10 cellular contexts compared by ENCODE assay signal in the genomic region with DNA sequence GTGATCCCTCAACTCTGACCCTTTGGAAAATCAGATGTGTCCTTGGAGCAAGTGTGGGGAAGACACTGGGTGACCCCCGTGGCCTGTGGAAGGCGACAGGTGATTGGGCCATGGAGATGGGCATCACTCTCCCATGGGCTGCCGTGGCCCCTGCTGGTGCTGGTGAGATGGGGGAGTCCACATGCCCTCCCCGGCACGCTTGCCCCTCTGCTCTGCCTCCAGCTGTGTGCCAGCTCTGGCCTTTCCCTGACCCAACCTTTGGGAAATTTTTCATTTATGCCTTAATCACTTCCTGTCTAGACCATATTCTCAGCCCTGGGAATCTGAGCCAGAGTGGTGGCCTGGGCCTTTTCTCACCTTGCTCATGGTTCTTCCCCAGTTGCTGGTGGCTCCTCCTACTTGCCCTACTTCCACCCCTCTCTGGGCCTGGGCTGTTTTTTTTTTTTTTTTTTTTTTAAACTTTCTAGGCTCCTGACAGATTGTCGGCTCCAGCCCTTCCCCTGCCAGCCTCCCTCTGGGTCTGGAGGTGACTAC. TPM values are rescaled to one million over a fixed set of nuclear protein-coding genes. Genes with fewer than 3 reads are reported as not detected.
DNase-seq lines count a peak whose midpoint lies in the region; ATAC-seq and TF ChIP-seq lines count a peak whose summit lies in the region.
"Had no signal": no experiment of that assay in that cellular context is flagged by ENCODE, and none has a peak within 500 bp of the region (broad histone marks: within the 10 kb centered on the region; RNA-seq: fewer than 3 reads in every experiment).

No MANE protein-coding gene starts in this region.

- peaks cover 9% of the 10 kb centered on the region for H3K36me3 Mint-ChIP-seq in activated T-cell treated with anti-CD3 and anti-CD28 coated beads, Interleukin-2, amount 50 U/mL, for 4 hours (ENCODE audit: insufficient read depth)
- no peaks in the 10 kb centered on the region for H3K36me3 Mint-ChIP-seq in type B pancreatic cell

- DNase-seq in activated T-cell treated with anti-CD3 and anti-CD28 coated beads, Interleukin-2, amount 50 U/mL, for 4 hours: peak; percentile 47
- DNase-seq in left ventricle myocardium superior (peak; percentile 17), NCI-H2196 treated with DMSO at 0.1 percent for 48 hours (lab: John Stamatoyannopoulos, UW; ENCODE audit: unreplicated experiment) (no peak), type B pancreatic cell (ENCODE audit: extremely low spot score, unreplicated experiment) (no peak), HCEC 1CT (no peak)
- DNase-seq in stimulated activated CD8-positive, alpha-beta memory T cell treated with anti-CD3 and anti-CD28 coated beads, Interleukin-7, amount 100 ng/mL, for 4 hours (ENCODE audit: low read depth in 2 of 2): peak; percentile 34 to 58
- DNase-seq: erythroblast, OCI-M1 had no signal

- peak overlapping the region; percentile 88 for H3K4me3 Mint-ChIP-seq in activated T-cell treated with anti-CD3 and anti-CD28 coated beads, Interleukin-2, amount 50 U/mL, for 4 hours
- H3K4me3 Mint-ChIP-seq in type B pancreatic cell: no peak overlapping the region

- ATAC-seq in HG03442 (IDR thresholded peaks at IDR 0.05; ENCODE audit: unreplicated experiment): peak; percentile 26
- peak in 1 of 2 donors; percentile 26 for ATAC-seq in activated T-cell treated with anti-CD3 and anti-CD28 coated beads, Interleukin-2, amount 50 U/mL, for 4 hours
- ATAC-seq in left ventricle myocardium superior: no peak
- ATAC-seq in HG02678 (IDR thresholded peaks at IDR 0.05; ENCODE audit: unreplicated experiment): no peak

- no peak for TF ChIP-seq CTCF in type B pancreatic cell (conservative IDR thresholded peaks at IDR 0.05)

- intact Hi-C loops in left ventricle myocardium superior (cut with micrococcal nuclease): loop anchor here (10.0 kb wide), 1 partner anchor 55 kb away; no protein-coding TSS in a partner anchor

- no peak overlapping the region for H3K27ac Mint-ChIP-seq in type B pancreatic cell

- H3K9me3 Mint-ChIP-seq in activated T-cell treated with anti-CD3 and anti-CD28 coated beads, Interleukin-2, amount 50 U/mL, for 4 hours: no peaks in the 10 kb centered on the region
- no peaks in the 10 kb centered on the region for H3K9me3 Mint-ChIP-seq in type B pancreatic cell

- peaks cover 91% of the 10 kb centered on the region for H3K4me1 Mint-ChIP-seq in activated T-cell treated with anti-CD3 and anti-CD28 coated beads, Interleukin-2, amount 50 U/mL, for 4 hours (ENCODE audit: low read depth)
- H3K4me1 Mint-ChIP-seq in type B pancreatic cell (ENCODE audit: unreplicated experiment): peaks cover 26% of the 10 kb centered on the region

- no peaks in the 10 kb centered on the region for H3K27me3 Mint-ChIP-seq in activated T-cell treated with anti-CD3 and anti-CD28 coated beads, Interleukin-2, amount 50 U/mL, for 4 hours (ENCODE audit: low read depth)
- H3K27me3 Mint-ChIP-seq in type B pancreatic cell: peaks cover 3% of the 10 kb centered on the region

RNA-seq across cellular contexts. Expression of gene RGS3, which starts 56.6 kb away (rescaled TPM):
- 10 to 100 TPM; 51.4 to 65.9 (median 63.5) TPM for total RNA-seq in activated T-cell treated with anti-CD3 and anti-CD28 coated beads, Interleukin-2, amount 50 U/mL, for 4 hours
- 115 TPM for total RNA-seq in left ventricle myocardium superior
- 9.6 and 29.9 TPM in 2 replicates for total RNA-seq in type B pancreatic cell (ENCODE audit: low replicate concordance)

Comparison
In these comparisons a context has a peak if more than half of its experiments do, and no peak if none do; other contexts are left out.
1. DNase-seq: peak in activated T-cell treated with anti-CD3 and anti-CD28 coated beads, Interleukin-2, amount 50 U/mL, for 4 hours (single experiment), left ventricle myocardium superior (single experiment) and stimulated activated CD8-positive, alpha-beta memory T cell treated with anti-CD3 and anti-CD28 coated beads, Interleukin-7, amount 100 ng/mL, for 4 hours (2 of 2); none in NCI-H2196 treated with DMSO at 0.1 percent for 48 hours (single experiment), type B pancreatic cell (single experiment) and HCEC 1CT (single experiment).